In genomic region chr15:78131295-78132021, GRCh38 we compare ENCODE assay signal across 8 cellular contexts. TPM values are rescaled to one million over a fixed set of nuclear protein-coding genes. Genes with fewer than 3 reads are reported as not detected.
DNase-seq lines count a peak whose midpoint lies in the region; ATAC-seq and TF ChIP-seq lines count a peak whose summit lies in the region.

TSS of gene CIB2 (minus strand) at chr15:78131445. CDS start at chr15:78131215, 230 bp downstream.

- peak within 1 kb of the TSS; percentile 50 for H3K27ac ChIP-seq in endodermal cell (ENCODE audit: low read depth, low read length)
- H3K27ac ChIP-seq in mesodermal cell (ENCODE audit: low read depth, low read length, severe bottlenecking), result peak within 1 kb of the TSS; percentile 36

- no peaks in the 10 kb centered on the region for H3K36me3 ChIP-seq in endodermal cell (ENCODE audit: control insufficient read depth, insufficient read depth, low read length)
- no peaks in the 10 kb centered on the region for H3K36me3 ChIP-seq in mesodermal cell (ENCODE audit: control insufficient read depth, insufficient read depth, low read length)

- peak; percentile 83 for TF ChIP-seq CTCF in endodermal cell (conservative IDR thresholded peaks at IDR 0.05)

- CTCF ChIA-PET in activated CD8-positive, alpha-beta memory T cell treated with anti-CD3 and anti-CD28 coated beads, Interleukin-2, amount 10 ng/mL, durations not matched to agents 7 days and 5 days (lab: Charles Lee), result interaction anchor here (0.5 to 7.2 kb wide), 32 partner anchors 8 to 172 kb away, joined by 3 to 120 read pairs (median 4); partner anchors contain the start of genes DNAJA4 and IDH3A

- no peaks in the 10 kb centered on the region for H3K9me3 ChIP-seq in endodermal cell (ENCODE audit: control insufficient read depth, low read length)
- no peaks in the 10 kb centered on the region for H3K9me3 ChIP-seq in mesodermal cell (ENCODE audit: control insufficient read depth, low read length)

- H3K9me3 Mint-ChIP-seq in activated CD8-positive, alpha-beta memory T cell treated with anti-CD3 and anti-CD28 coated beads, Interleukin-2, amount 10 ng/mL, durations not matched to agents 7 days and 5 days (ENCODE audit: low read depth), result no peaks in the 10 kb centered on the region
- H3K9me3 Mint-ChIP-seq in endodermal cell, result no peaks in the 10 kb centered on the region

- H3K4me1 Mint-ChIP-seq in activated CD8-positive, alpha-beta memory T cell treated with anti-CD3 and anti-CD28 coated beads, Interleukin-2, amount 10 ng/mL, durations not matched to agents 7 days and 5 days, result peaks cover 16% of the 10 kb centered on the region
- H3K4me1 Mint-ChIP-seq in endodermal cell, result peaks cover 32% of the 10 kb centered on the region

- H3K36me3 Mint-ChIP-seq in activated CD8-positive, alpha-beta memory T cell treated with anti-CD3 and anti-CD28 coated beads, Interleukin-2, amount 10 ng/mL, durations not matched to agents 7 days and 5 days, result no peaks in the 10 kb centered on the region
- H3K36me3 Mint-ChIP-seq in endodermal cell (ENCODE audit: low read depth), result peaks cover 2% of the 10 kb centered on the region

- H3K27ac Mint-ChIP-seq in activated CD8-positive, alpha-beta memory T cell treated with anti-CD3 and anti-CD28 coated beads, Interleukin-2, amount 10 ng/mL, durations not matched to agents 7 days and 5 days, result peak within 1 kb of the TSS; percentile 74
- H3K27ac Mint-ChIP-seq in endodermal cell, result peak within 1 kb of the TSS; percentile 88

- TF ChIP-seq POLR2A in GM18951 (IDR thresholded peaks at IDR 0.05; ENCODE audit: extremely low read depth, insufficient read depth, insufficient read length), result peak; percentile 72

- H3K27me3 Mint-ChIP-seq in activated CD8-positive, alpha-beta memory T cell treated with anti-CD3 and anti-CD28 coated beads, Interleukin-2, amount 10 ng/mL, durations not matched to agents 7 days and 5 days, result no peaks in the 10 kb centered on the region
- H3K27me3 Mint-ChIP-seq in endodermal cell (ENCODE audit: insufficient read depth), result no peaks in the 10 kb centered on the region

- H3K4me3 ChIP-seq in endodermal cell (ENCODE audit: low read length), result peak within 1 kb of the TSS; percentile 85
- H3K4me3 ChIP-seq in mesodermal cell (ENCODE audit: extremely low read depth, insufficient read depth, low read length, poor library complexity, severe bottlenecking), result peak within 1 kb of the TSS; percentile 75

- no peaks in the 10 kb centered on the region for H3K27me3 ChIP-seq in endodermal cell (ENCODE audit: control insufficient read depth, insufficient read depth, low read length, poor library complexity, severe bottlenecking)

- peak within 1 kb of the TSS; percentile 62 for H3K9ac ChIP-seq in endodermal cell (ENCODE audit: extremely low read depth, low read length, poor library complexity, severe bottlenecking)

- peak within 1 kb of the TSS; percentile 77 for H3K4me3 Mint-ChIP-seq in activated CD8-positive, alpha-beta memory T cell treated with anti-CD3 and anti-CD28 coated beads, Interleukin-2, amount 10 ng/mL, durations not matched to agents 7 days and 5 days
- peak within 1 kb of the TSS; percentile 78 for H3K4me3 Mint-ChIP-seq in endodermal cell

- 0 to 1% methylated on average over 29 to 79 of the region's 79 CpGs for WGBS in endodermal cell (ENCODE audit: insufficient coverage in 1 of 2, insufficient read length in 1 of 2), 2 experiments
- WGBS in mesodermal cell (ENCODE audit: insufficient coverage in 2 of 2), 2 experiments, result 1% methylated on average over 58 to 75 of the region's 79 CpGs

- in situ Hi-C loops in GM18951 (cut with MboI; ENCODE audit: low sequenced_read_pairs, unreplicated experiment), result no loop called here

- DNase-seq in AML-193 (lab: John Stamatoyannopoulos, UW), result peak; percentile 14 to 21
- DNase-seq in NCI-H82 (lab: John Stamatoyannopoulos, UW), result peak; percentile 90
- DNase-seq in activated CD8-positive, alpha-beta memory T cell treated with anti-CD3 and anti-CD28 coated beads, Interleukin-2, amount 10 ng/mL, durations not matched to agents 7 days and 5 days, result peak; percentile 82
- peak; percentile 94 for DNase-seq in endodermal cell
- peak; percentile 54 for DNase-seq in stimulated activated CD8-positive, alpha-beta memory T cell treated with anti-CD3 and anti-CD28 coated beads, Interleukin-15, amount 100 ng/mL, for 24 hours (ENCODE audit: low read depth)

- H3K4me1 ChIP-seq in endodermal cell (ENCODE audit: control insufficient read depth, insufficient read depth, low read length), result no peaks in the 10 kb centered on the region
- H3K4me1 ChIP-seq in mesodermal cell (ENCODE audit: control insufficient read depth, insufficient read depth, low read length, poor library complexity, severe bottlenecking), result no peaks in the 10 kb centered on the region

- ATAC-seq in HG03354 (IDR thresholded peaks at IDR 0.05; ENCODE audit: poor library complexity, severe bottlenecking, unreplicated experiment), result peak; percentile 88
- ATAC-seq in activated CD8-positive, alpha-beta memory T cell treated with anti-CD3 and anti-CD28 coated beads, Interleukin-2, amount 10 ng/mL, durations not matched to agents 7 days and 5 days, result peak; percentile 93

RNA-seq across cellular contexts. Expression of gene CIB2, which starts in this region (rescaled TPM):
- 1 to 10 TPM in 1 of 2 experiments, under 1 TPM in 1; 0.94 to 1.2 TPM for total RNA-seq in activated CD8-positive, alpha-beta memory T cell treated with anti-CD3 and anti-CD28 coated beads, Interleukin-2, amount 10 ng/mL, durations not matched to agents 7 days and 5 days
- 10 to 100 TPM; 40.6 to 41.7 TPM for total RNA-seq in endodermal cell
- polyA plus RNA-seq in endodermal cell (2013, experiment 1 of 2), result 42.9 TPM
- polyA plus RNA-seq in endodermal cell (2013, experiment 2 of 2), result 38.6 TPM
- 30.6 TPM for polyA plus RNA-seq in mesodermal cell (2013, experiment 1 of 2)
- polyA plus RNA-seq in mesodermal cell (2013, experiment 2 of 2), result 27.2 TPM

Comparison
In these comparisons a context has a peak if more than half of its experiments do, and no peak if none do; other contexts are left out.
1. Peak in every context shown above with its lines: DNase-seq, ATAC-seq, H3K4me3 ChIP-seq and H3K27ac ChIP-seq.
2. RNA of gene CIB2 (total RNA-seq): 40.6 to 41.7 TPM in endodermal cell; 0.94 to 1.2 TPM in activated CD8-positive, alpha-beta memory T cell treated with anti-CD3 and anti-CD28 coated beads, Interleukin-2, amount 10 ng/mL, durations not matched to agents 7 days and 5 days; every median in the first group is over 10 times any median in the second.
3. DNase-seq: peak in every context shown above with its lines; median percentile 94 in endodermal cell; 90 in NCI-H82; 82 in activated CD8-positive, alpha-beta memory T cell treated with anti-CD3 and anti-CD28 coated beads, Interleukin-2, amount 10 ng/mL, durations not matched to agents 7 days and 5 days; 54 in stimulated activated CD8-positive, alpha-beta memory T cell treated with anti-CD3 and anti-CD28 coated beads, Interleukin-15, amount 100 ng/mL, for 24 hours; 18 in AML-193.